Comparison of ENCODE assay signal across 12 cellular contexts in genomic region chrX:142977128-142977914, GRCh38. TPM values are rescaled to one million over a fixed set of nuclear protein-coding genes. Genes with fewer than 3 reads are reported as not detected.
DNase-seq lines count a peak whose midpoint lies in the region; ATAC-seq, FAIRE-seq and TF ChIP-seq lines count a peak whose summit lies in the region.
"Had no signal": no experiment of that assay in that cellular context is flagged by ENCODE, and none has a peak within 500 bp of the region (broad histone marks: within the 10 kb centered on the region; RNA-seq: fewer than 3 reads in every experiment).

No MANE protein-coding gene starts in this region.

- H3K4me3 ChIP-seq in GM12864 (ENCODE audit: low read depth, low read length), result no peak overlapping the region; the same call in 1 of the 2 replicates
- H3K4me3 ChIP-seq in MM.1S (ENCODE audit: low read length), result peak overlapping the region; percentile 30; the same call in 1 of the 2 replicates

- H3K4me1 Mint-ChIP-seq in WTC11, result no peaks in the 10 kb centered on the region
- H3K4me1 Mint-ChIP-seq: immature natural killer cell had no signal

- H3K4me1 ChIP-seq in MM.1S (ENCODE audit: low read length), result peaks cover 19% of the 10 kb centered on the region; the same call in 1 of the 2 replicates

- no peaks in the 10 kb centered on the region for H3K27me3 ChIP-seq in MM.1S (replicated peaks; ENCODE audit: insufficient read depth, low read length)

- H3K36me3 ChIP-seq in MM.1S (replicated peaks; ENCODE audit: insufficient read depth, low read length), result no peaks in the 10 kb centered on the region

- peak overlapping the region; percentile 70; the same call in 1 of the 2 replicates for H3K27ac ChIP-seq in MM.1S (ENCODE audit: low read length)

- TF ChIP-seq CTCF in GM12864 (IDR thresholded peaks at IDR 0.05; ENCODE audit: low read depth, low read length, missing control alignments) (no peak), MM.1S (IDR thresholded peaks at IDR 0.05; ENCODE audit: low read length) (no peak), WTC11 (IDR thresholded peaks at IDR 0.05) (no peak)

- no peaks in the 10 kb centered on the region for H3K9me3 ChIP-seq in MM.1S (replicated peaks; ENCODE audit: insufficient read depth, low read length)

- no peak overlapping the region for H3K27ac Mint-ChIP-seq in WTC11
- H3K27ac Mint-ChIP-seq: activated CD8-positive, alpha-beta T cell treated with anti-CD3 and anti-CD28 coated beads, Interleukin-2, amount 10 ng/mL, durations not matched to agents 7 days and 5 days; immature natural killer cell had no signal

- ATAC-seq in GM19438 (IDR thresholded peaks at IDR 0.05; ENCODE audit: low read depth, unreplicated experiment) (peak; percentile 90), HG02943 (IDR thresholded peaks at IDR 0.05; ENCODE audit: low read depth, unreplicated experiment) (peak; percentile 87), WTC11 (no peak)
- ATAC-seq: activated CD8-positive, alpha-beta T cell treated with anti-CD3 and anti-CD28 coated beads, Interleukin-2, amount 10 ng/mL, durations not matched to agents 7 days and 5 days had no signal

- no peak overlapping the region for H3K4me3 Mint-ChIP-seq in WTC11
- H3K4me3 Mint-ChIP-seq: activated CD8-positive, alpha-beta T cell treated with anti-CD3 and anti-CD28 coated beads, Interleukin-2, amount 10 ng/mL, durations not matched to agents 7 days and 5 days; immature natural killer cell had no signal

- H3K27me3 Mint-ChIP-seq in WTC11 (ENCODE audit: low read depth), result peaks cover 2% of the 10 kb centered on the region; the same call in 1 of the 2 replicates

- no peaks in the 10 kb centered on the region for H3K79me2 ChIP-seq in MM.1S (ENCODE audit: low read length)

- H3F3A ChIP-seq in MM.1S (ENCODE audit: insufficient read depth, low read length), result peaks cover 13% of the 10 kb centered on the region; the same call in 1 of the 2 replicates

- no peak overlapping the region for H3K9ac ChIP-seq in MM.1S (ENCODE audit: low read length)

- H3K36me3 Mint-ChIP-seq in WTC11, result peaks cover 40% of the 10 kb centered on the region
- H3K36me3 Mint-ChIP-seq: immature natural killer cell had no signal

- H2AFZ ChIP-seq in MM.1S (ENCODE audit: low read length), result peak overlapping the region; percentile 50

- no peaks in the 10 kb centered on the region for H3K9me2 ChIP-seq in MM.1S (replicated peaks; ENCODE audit: insufficient read depth, low read length)

- FAIRE-seq in RCC 7860 (lab: Jason Lieb, UNC), result no peak
- FAIRE-seq: endothelial cell of umbilical vein had no signal

- CTCF ChIA-PET in WTC11 (lab: Charles Lee), result no interaction called here

- peaks cover 57% of the 10 kb centered on the region for H3K9me3 Mint-ChIP-seq in WTC11

- H3K4me2 ChIP-seq in MM.1S (ENCODE audit: low read depth, low read length), result peak overlapping the region; percentile 68

- DNase-seq in GM12864 (ENCODE audit: low read depth), result peak; percentile 62
- peak; percentile 37 for DNase-seq in MM.1S
- DNase-seq in retina, result no peak
- no peak for DNase-seq in RCC 7860 (ENCODE audit: low spot score)
- no peak for DNase-seq in LoVo (ENCODE audit: low spot score)
- no peak for DNase-seq in WTC11 (ENCODE audit: low spot score)
- DNase-seq: activated CD8-positive, alpha-beta T cell treated with anti-CD3 and anti-CD28 coated beads, Interleukin-2, amount 10 ng/mL, durations not matched to agents 7 days and 5 days; immature natural killer cell had no signal

- H4K20me1 ChIP-seq in MM.1S (ENCODE audit: insufficient read depth, low read length), result no peaks in the 10 kb centered on the region

- POLR2A ChIA-PET in WTC11 (lab: Charles Lee), result no interaction called here

TF ChIP-seq in WTC11, 78 proteins besides CTCF, POLR2A, EP300 and RAD21:
- TF ChIP-seq E2F5 (CRISPR knock-in tag; IDR thresholded peaks at IDR 0.05), result no peak
- no peak for TF ChIP-seq FOXP4 (CRISPR knock-in tag; IDR thresholded peaks at IDR 0.05)
- no peak for TF ChIP-seq NR2C2 (CRISPR knock-in tag; IDR thresholded peaks at IDR 0.05)
- TF ChIP-seq ZNF423 (CRISPR knock-in tag; IDR thresholded peaks at IDR 0.05), result no peak
- no peak for TF ChIP-seq PRRX2 (CRISPR knock-in tag; IDR thresholded peaks at IDR 0.05)
- no peak for TF ChIP-seq ZMAT4 (CRISPR knock-in tag; IDR thresholded peaks at IDR 0.05)
- TF ChIP-seq ZNF425 (CRISPR knock-in tag; conservative IDR thresholded peaks at IDR 0.05), result no peak
- TF ChIP-seq PREB (CRISPR knock-in tag; IDR thresholded peaks at IDR 0.05; ENCODE audit: borderline replicate concordance), result no peak
- TF ChIP-seq MLX (CRISPR knock-in tag; IDR thresholded peaks at IDR 0.05), result no peak

RNA-seq across cellular contexts. Expression of gene SPANXN4, which starts 48.4 kb away (rescaled TPM):
- total RNA-seq in WTC11 (2021), result not detected in 3 replicates
- total RNA-seq: activated CD8-positive, alpha-beta T cell treated with anti-CD3 and anti-CD28 coated beads, Interleukin-2, amount 10 ng/mL, durations not matched to agents 7 days and 5 days; endothelial cell of umbilical vein; LHCN-M2 had no signal

Comparison
In these comparisons a context has a peak if more than half of its experiments do, and no peak if none do; other contexts are left out.
1. DNase-seq: peak in GM12864 (single experiment) and MM.1S (single experiment); none in retina (single experiment), RCC 7860 (single experiment), LoVo (single experiment) and WTC11 (single experiment).